Comparison of ENCODE assay signal across 1 cellular context in the genomic region with DNA sequence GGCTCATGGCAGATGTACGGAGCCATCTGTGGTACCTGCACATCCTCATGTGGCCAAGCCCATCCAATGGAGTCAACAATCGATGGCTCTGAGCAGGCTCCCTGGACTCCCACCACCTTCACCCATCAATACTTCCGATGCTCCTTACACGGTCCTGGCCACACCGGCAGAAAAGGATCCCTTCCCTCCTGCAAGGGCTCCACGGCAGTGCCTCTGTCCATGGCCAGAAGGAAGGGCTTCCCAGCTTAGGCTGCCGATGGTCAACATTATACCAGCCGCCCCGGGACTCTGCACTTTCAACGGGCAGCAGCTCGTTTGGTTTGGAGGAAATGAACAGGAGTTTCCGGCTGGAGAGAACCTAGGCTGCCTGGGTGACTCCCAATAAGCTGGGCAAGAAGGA.
TF ChIP-seq lines count a peak whose summit lies in the region.

No MANE protein-coding gene starts in this region.

TF ChIP-seq in HepG2, 621 proteins besides CTCF, POLR2A, EP300 and RAD21:
- TF ChIP-seq ZNF614 (CRISPR knock-in tag; IDR thresholded peaks at IDR 0.05; ENCODE audit: borderline replicate concordance) (no peak), KDM2A (CRISPR knock-in tag; IDR thresholded peaks at IDR 0.05; ENCODE audit: borderline replicate concordance, low read depth) (peak; percentile 34; the same call in 1 of the 2 replicates)
